2 cellular contexts compared by ENCODE assay signal in genomic region chr16:81158964-81159363, GRCh38.
TF ChIP-seq lines count a peak whose summit lies in the region.

No MANE protein-coding gene starts in this region.

TF ChIP-seq in K562, 482 proteins besides CTCF, POLR2A, EP300 and RAD21 (continued from another document):
- TF ChIP-seq MAFG (tag; conservative IDR thresholded peaks at IDR 0.05): peak; percentile 65
- TF ChIP-seq ERF (CRISPR knock-in tag; IDR thresholded peaks at IDR 0.05): no peak
- TF ChIP-seq NR4A1 (CRISPR knock-in tag; IDR thresholded peaks at IDR 0.05): no peak
- no peak for TF ChIP-seq NR4A1 (tag; IDR thresholded peaks at IDR 0.05)
- TF ChIP-seq ZNF316 (IDR thresholded peaks at IDR 0.05): peak; percentile 34; the same call in 1 of the 2 replicates
- TF ChIP-seq NONO (IDR thresholded peaks at IDR 0.05; ENCODE audit: low read depth in 2 of 2, low read length in 1 of 2): no peak
- TF ChIP-seq RBM39 (optimal IDR thresholded peaks at IDR 0.05; ENCODE audit: low read depth, low read length): no peak
- peak; percentile 31; the same call in 1 of the 2 replicates for TF ChIP-seq SOX6 (IDR thresholded peaks at IDR 0.05)
- TF ChIP-seq C11orf30 (IDR thresholded peaks at IDR 0.05; ENCODE audit: low read depth): 0 out of 2 replicates have a peak, but pooled peaks have one; percentile 14
- no peak for TF ChIP-seq EP400 (IDR thresholded peaks at IDR 0.05)
- TF ChIP-seq ILF3 (IDR thresholded peaks at IDR 0.05; ENCODE audit: borderline replicate concordance): no peak

TF ChIP-seq in WTC11, 78 proteins besides CTCF, POLR2A, EP300 and RAD21 (continued from another document):
- TF ChIP-seq ARID4B (CRISPR knock-in tag; IDR thresholded peaks at IDR 0.05; ENCODE audit: borderline replicate concordance): no peak
- TF ChIP-seq FOXP1 (CRISPR knock-in tag; IDR thresholded peaks at IDR 0.05; ENCODE audit: borderline replicate concordance): no peak
- TF ChIP-seq ZNF512 (CRISPR knock-in tag; IDR thresholded peaks at IDR 0.05; ENCODE audit: borderline replicate concordance): no peak
- no peak for TF ChIP-seq ZNF425 (CRISPR knock-in tag; conservative IDR thresholded peaks at IDR 0.05)
- no peak for TF ChIP-seq ZBTB43 (CRISPR knock-in tag; IDR thresholded peaks at IDR 0.05)
- TF ChIP-seq ZNF121 (CRISPR knock-in tag; IDR thresholded peaks at IDR 0.05): no peak
- TF ChIP-seq PRRX2 (CRISPR knock-in tag; IDR thresholded peaks at IDR 0.05): no peak
- no peak for TF ChIP-seq RELA (CRISPR knock-in tag; IDR thresholded peaks at IDR 0.05; ENCODE audit: borderline replicate concordance)
- TF ChIP-seq CBFB (CRISPR knock-in tag; IDR thresholded peaks at IDR 0.05; ENCODE audit: low read depth): no peak
- no peak for TF ChIP-seq RORB (CRISPR knock-in tag; IDR thresholded peaks at IDR 0.05)
